13 cellular contexts compared by ENCODE assay signal in the genomic region with DNA sequence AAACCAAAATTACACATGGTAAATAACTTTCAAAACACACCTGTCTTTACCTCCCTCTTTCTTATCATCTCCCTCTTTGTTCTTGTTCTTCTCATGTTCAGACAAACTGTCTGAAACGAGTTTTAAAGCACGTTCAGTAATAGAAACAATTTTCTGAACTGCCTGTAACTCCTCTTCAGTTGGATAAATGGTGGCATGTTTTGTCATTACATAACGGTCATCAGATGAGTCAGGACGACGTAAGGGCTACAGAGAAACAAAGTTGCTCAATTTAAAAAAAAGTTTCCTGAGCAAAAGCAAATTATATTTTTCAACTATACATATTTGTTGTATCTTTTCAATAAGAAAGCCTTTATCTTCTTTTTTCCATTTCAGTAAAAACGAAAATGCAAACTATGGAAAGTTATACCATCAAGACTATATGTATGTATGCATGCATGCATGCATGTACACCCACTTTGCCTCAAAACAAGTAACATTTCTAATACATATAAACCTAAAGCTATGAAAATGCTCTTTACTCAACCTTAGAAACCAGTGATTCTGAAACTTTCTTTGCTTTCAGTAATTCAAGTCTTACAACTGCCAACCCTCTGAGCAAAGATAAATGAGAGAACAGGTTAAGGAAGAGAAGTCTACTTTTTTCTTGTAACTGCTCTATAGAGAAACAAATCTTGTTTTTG. TPM values are rescaled to one million over a fixed set of nuclear protein-coding genes. Genes with fewer than 3 reads are reported as not detected.
A peak's percentile ranks its signal among the peaks of the same experiment; 100 is the strongest.
DNase-seq lines count a peak whose midpoint lies in the region; ATAC-seq, FAIRE-seq and TF ChIP-seq lines count a peak whose summit lies in the region.
"Had no signal": no experiment of that assay in that cellular context is flagged by ENCODE, and none has a peak within 500 bp of the region (broad histone marks: within the 10 kb centered on the region; RNA-seq: fewer than 3 reads in every experiment).

No MANE protein-coding gene starts in this region.

- H3K4me3 Mint-ChIP-seq in activated naive CD8-positive, alpha-beta T cell treated with anti-CD3 and anti-CD28 coated beads, Interleukin-2, amount 50 U/mL, for 24 hours = no peak overlapping the region

- no peak for ATAC-seq in activated naive CD8-positive, alpha-beta T cell treated with anti-CD3 and anti-CD28 coated beads, Interleukin-2, amount 50 U/mL, for 24 hours
- ATAC-seq: mucosa of descending colon had no signal

- H3K9me3 Mint-ChIP-seq in activated naive CD8-positive, alpha-beta T cell treated with anti-CD3 and anti-CD28 coated beads, Interleukin-2, amount 50 U/mL, for 24 hours = no peaks in the 10 kb centered on the region

- FAIRE-seq in small intestine (lab: Jason Lieb, UNC) = no peak

- H3K36me3 ChIP-seq in small intestine (ENCODE audit: control insufficient read depth in 2 of 2, insufficient read depth in 2 of 2, low read length in 2 of 2) = peaks cover 16 to 17% of the 10 kb centered on the region in 2 donors

- H3K27me3 ChIP-seq in layer of hippocampus (ENCODE audit: control insufficient read depth, insufficient read depth, low read length) = no peaks in the 10 kb centered on the region
- H3K27me3 ChIP-seq in small intestine (ENCODE audit: control insufficient read depth in 2 of 2, insufficient read depth in 2 of 2, low read length in 2 of 2) = no peaks in the 10 kb centered on the region
- H3K27me3 ChIP-seq: tibial nerve had no signal

- no peaks in the 10 kb centered on the region for H3K4me1 Mint-ChIP-seq in activated naive CD8-positive, alpha-beta T cell treated with anti-CD3 and anti-CD28 coated beads, Interleukin-2, amount 50 U/mL, for 24 hours

- no peaks in the 10 kb centered on the region for H3K9me3 ChIP-seq in small intestine (ENCODE audit: control insufficient read depth, low read depth)
- H3K9me3 ChIP-seq: mucosa of descending colon, tibial nerve had no signal

- H3K27me3 Mint-ChIP-seq in activated naive CD8-positive, alpha-beta T cell treated with anti-CD3 and anti-CD28 coated beads, Interleukin-2, amount 50 U/mL, for 24 hours = no peaks in the 10 kb centered on the region

- H3K36me3 Mint-ChIP-seq in activated naive CD8-positive, alpha-beta T cell treated with anti-CD3 and anti-CD28 coated beads, Interleukin-2, amount 50 U/mL, for 24 hours (ENCODE audit: low read depth) = peaks cover 48% of the 10 kb centered on the region

- H3K4me1 ChIP-seq in small intestine (ENCODE audit: control insufficient read depth in 2 of 2, insufficient read depth in 1 of 2, low read depth in 1 of 2, low read length in 1 of 2) = no peaks in the 10 kb centered on the region

- peak overlapping the region; percentile 46 for H3K27ac ChIP-seq in layer of hippocampus (ENCODE audit: low read depth, low read length)
- no peak overlapping the region for H3K27ac ChIP-seq in small intestine (ENCODE audit: low read depth in 1 of 2, low read length in 1 of 2)

- no peak overlapping the region for H3K4me3 ChIP-seq in small intestine (ENCODE audit: low read depth in 1 of 2, low read length in 2 of 2)
- H3K4me3 ChIP-seq: mucosa of descending colon, tibial nerve had no signal

- TF ChIP-seq CTCF in AG09319 (IDR thresholded peaks at IDR 0.05; ENCODE audit: low read depth, low read length) = no peak

- H3K27ac Mint-ChIP-seq in activated naive CD8-positive, alpha-beta T cell treated with anti-CD3 and anti-CD28 coated beads, Interleukin-2, amount 50 U/mL, for 24 hours = peak overlapping the region; percentile 53

- WGBS in small intestine, 3 donors = 58 to 77% (median 73%) methylated on average over 6 of the region's 6 CpGs

- DNase-seq in AG09319 (ENCODE audit: extremely low read depth, low read depth) = peak; percentile 18
- DNase-seq in HT1080 (ENCODE audit: low read depth) = peak; percentile 8
- DNase-seq in activated naive CD8-positive, alpha-beta T cell treated with anti-CD3 and anti-CD28 coated beads, Interleukin-2, amount 50 U/mL, for 24 hours = no peak
- no peak for DNase-seq in amygdala (lab: John Stamatoyannopoulos, UW)
- DNase-seq in small intestine = no peak
- no peak for DNase-seq in iPS-NIHi11 (ENCODE audit: low spot score)
- no peak for DNase-seq in SKM-1 (lab: John Stamatoyannopoulos, UW; ENCODE audit: unreplicated experiment)
- DNase-seq: DMS 273 treated with DMSO at 0.1 percent for 48 hours, foreskin melanocyte, mucosa of descending colon, NCI-H446 had no signal

RNA-seq across cellular contexts. Expression of a gene that starts 56.0 kb away (rescaled TPM):
- 76.9 and 83.1 TPM in 2 replicates for total RNA-seq in HT1080 (2014; rRNA removed; shearing (Covaris generic))
- 48.4 and 64.6 TPM in 2 replicates for polyA plus RNA-seq in HT1080 (2015; cell fraction: cytosol; rRNA removed)
- polyA plus RNA-seq in HT1080 (2015; cell fraction: nucleus; rRNA removed) = 83.0 and 95.6 TPM in 2 replicates
- polyA plus RNA-seq in small intestine = 10 to 100 TPM; 28.2 to 30.4 (median 30.3) TPM

Comparison
In these comparisons a context has a peak if more than half of its experiments do, and no peak if none do; other contexts are left out.
1. DNase-seq: peak in AG09319 (single experiment) and HT1080 (single experiment); none in activated naive CD8-positive, alpha-beta T cell treated with anti-CD3 and anti-CD28 coated beads, Interleukin-2, amount 50 U/mL, for 24 hours (single experiment), amygdala (0 of 56), small intestine (single experiment), iPS-NIHi11 (single experiment) and SKM-1 (single experiment).